Comparison of ENCODE assay signal across 13 cellular contexts in genomic region chr12:54257332-54257731, GRCh38. TPM values are rescaled to one million over a fixed set of nuclear protein-coding genes. Genes with fewer than 3 reads are reported as not detected.
DNase-seq lines count a peak whose midpoint lies in the region; ATAC-seq and TF ChIP-seq lines count a peak whose summit lies in the region.
"Had no signal": no experiment of that assay in that cellular context is flagged by ENCODE, and none has a peak within 500 bp of the region (broad histone marks: within the 10 kb centered on the region; RNA-seq: fewer than 3 reads in every experiment).

No MANE protein-coding gene starts in this region.

- peaks cover 3% of the 10 kb centered on the region for H3K23me2 ChIP-seq in H9 (ENCODE audit: insufficient read length, low read depth, low read length, poor library complexity, severe bottlenecking)

- H4K91ac ChIP-seq in H9 (ENCODE audit: insufficient read length, low read depth, low read length) = no peak overlapping the region

- H3K14ac ChIP-seq in H9 (ENCODE audit: insufficient read depth, low read length) = no peak overlapping the region

- H2AFZ ChIP-seq in H9 (ENCODE audit: low read length) = no peak overlapping the region

- intact Hi-C loops in posterior vena cava (cut with DNase I) = loop anchor here in 1 of 2 donors (10.0 kb wide), 1 partner anchor 107 kb away; the partner anchor contains the start of gene GPR84

- H3K79me1 ChIP-seq in H9 (ENCODE audit: insufficient read depth, low read depth, low read length, poor library complexity, severe bottlenecking) = no peaks in the 10 kb centered on the region

- H3K4me2 ChIP-seq in H9 (ENCODE audit: insufficient read depth, insufficient read length, low read length) = no peak overlapping the region

- TF ChIP-seq CTCF in H9 (conservative IDR thresholded peaks at IDR 0.05) = no peak
- no peak for TF ChIP-seq CTCF in gastroesophageal sphincter (IDR thresholded peaks at IDR 0.05)
- no peak for TF ChIP-seq CTCF in progenitor cell of endocrine pancreas (IDR thresholded peaks at IDR 0.05; ENCODE audit: unreplicated experiment)

- H3T11ph ChIP-seq in H9 (ENCODE audit: low read length) = peak overlapping the region; percentile 59

- H3K9me3 Mint-ChIP-seq in H9 (no peaks in the 10 kb centered on the region), progenitor cell of endocrine pancreas (ENCODE audit: low read depth) (no peaks in the 10 kb centered on the region)
- H3K9me3 Mint-ChIP-seq: activated CD8-positive, alpha-beta T cell treated with anti-CD3 and anti-CD28 coated beads for 36 hours; activated naive CD4-positive, alpha-beta T cell treated with anti-CD3 and anti-CD28 coated beads for 36 hours had no signal

- H3K9ac ChIP-seq in H9 (ENCODE audit: extremely low read depth, insufficient read length, low read length) (no peak overlapping the region), SK-N-MC (ENCODE audit: insufficient read length) (peak overlapping the region; percentile 80)

- H3K4me3 ChIP-seq in SK-N-MC (peak overlapping the region; percentile 85), gastroesophageal sphincter (no peak overlapping the region)

- no peak overlapping the region for H2BK120ac ChIP-seq in H9 (ENCODE audit: low read depth, low read length, poor library complexity, severe bottlenecking)

- no peak overlapping the region for H3K23ac ChIP-seq in H9 (ENCODE audit: insufficient read length, low read depth, low read length)

- DNase-seq in H9 = no peak
- no peak for DNase-seq in SK-N-MC (ENCODE audit: low read depth, low spot score)
- no peak for DNase-seq in progenitor cell of endocrine pancreas (ENCODE audit: low spot score, unreplicated experiment)
- DNase-seq in Ammon's horn (ENCODE audit: low spot score) = no peak
- no peak for DNase-seq in iPS-NIHi11 (ENCODE audit: low spot score)
- DNase-seq in posterior vena cava (ENCODE audit: low spot score) = no peak
- no peak for DNase-seq in A172 (ENCODE audit: low spot score)
- DNase-seq: activated CD8-positive, alpha-beta T cell treated with anti-CD3 and anti-CD28 coated beads for 36 hours; activated naive CD4-positive, alpha-beta T cell treated with anti-CD3 and anti-CD28 coated beads for 36 hours; GDM1; NCI-H1092 treated with DMSO at 0.1 percent for 48 hours; NCI-H510A treated with DMSO at 0.1 percent for 48 hours had no signal

- no peaks in the 10 kb centered on the region for H3K27me3 ChIP-seq in H9 (ENCODE audit: insufficient read depth, low read length)
- H3K27me3 ChIP-seq in gastroesophageal sphincter = no peaks in the 10 kb centered on the region

- no peak for ATAC-seq in gastroesophageal sphincter
- ATAC-seq: activated CD8-positive, alpha-beta T cell treated with anti-CD3 and anti-CD28 coated beads for 36 hours had no signal

- H3K27ac Mint-ChIP-seq in H9 = peak overlapping the region; percentile 94 to 99 (median 98)
- H3K27ac Mint-ChIP-seq in progenitor cell of endocrine pancreas = peak overlapping the region; percentile 76
- H3K27ac Mint-ChIP-seq: activated CD8-positive, alpha-beta T cell treated with anti-CD3 and anti-CD28 coated beads for 36 hours; activated naive CD4-positive, alpha-beta T cell treated with anti-CD3 and anti-CD28 coated beads for 36 hours had no signal

- H2AK5ac ChIP-seq in H9 (ENCODE audit: insufficient read length, low read length) = no peak overlapping the region

- H4K8ac ChIP-seq in H9 (replicated peaks; ENCODE audit: insufficient read length, low read depth, low read length) = no peak overlapping the region

- H3K79me2 ChIP-seq in H9 (ENCODE audit: insufficient read depth, low read length) = no peaks in the 10 kb centered on the region; the same call in 1 of the 2 replicates

- TF ChIP-seq POLR2A in gastroesophageal sphincter (IDR thresholded peaks at IDR 0.05) = no peak

- H3K4me3 Mint-ChIP-seq in H9 (no peak overlapping the region), progenitor cell of endocrine pancreas (ENCODE audit: low read depth) (no peak overlapping the region)
- H3K4me3 Mint-ChIP-seq: activated CD8-positive, alpha-beta T cell treated with anti-CD3 and anti-CD28 coated beads for 36 hours; activated naive CD4-positive, alpha-beta T cell treated with anti-CD3 and anti-CD28 coated beads for 36 hours had no signal

- WGBS in H9 (ENCODE audit: extremely low coverage, insufficient read length, low lambda C conversion rate) = no CpG with 5 or more reads among the region's 8 CpGs
- WGBS in gastroesophageal sphincter (ENCODE audit: low coverage in 1 of 2), 2 donors = 75% methylated on average over 8 of the region's 8 CpGs; no CpG with 5 or more reads in 1 of the 2 donors

- no peaks in the 10 kb centered on the region for H3K9me3 ChIP-seq in H9 (ENCODE audit: control insufficient read depth, low read depth, low read length)
- H3K9me3 ChIP-seq in SK-N-MC (ENCODE audit: low read depth, low read length) = no peaks in the 10 kb centered on the region
- no peaks in the 10 kb centered on the region for H3K9me3 ChIP-seq in gastroesophageal sphincter

- no peak overlapping the region for H3K4ac ChIP-seq in H9 (ENCODE audit: low read depth, low read length)

- peaks cover 58% of the 10 kb centered on the region for H3K36me3 ChIP-seq in SK-N-MC (ENCODE audit: insufficient read depth, low read length)
- H3K36me3 ChIP-seq in gastroesophageal sphincter = peaks cover 0 to 48% of the 10 kb centered on the region in 2 donors

- H4K5ac ChIP-seq in H9 (ENCODE audit: insufficient read length, low read depth, low read length) = no peak overlapping the region

- no peak overlapping the region for H2BK12ac ChIP-seq in H9 (ENCODE audit: insufficient read length, low read depth, low read length)

- no peak overlapping the region for H3K18ac ChIP-seq in H9 (ENCODE audit: insufficient read length, low read depth, low read length)

- peaks cover 10% of the 10 kb centered on the region; the same call in 1 of the 2 replicates for H3K4me1 ChIP-seq in H9 (ENCODE audit: insufficient read depth, low read length)
- peaks cover 16 to 70% (median 16%) of the 10 kb centered on the region in 3 donors for H3K4me1 ChIP-seq in gastroesophageal sphincter

- H3K4me1 Mint-ChIP-seq in H9 (peaks cover 38 to 48% of the 10 kb centered on the region in 2 experiments), progenitor cell of endocrine pancreas (ENCODE audit: low read depth) (peaks cover 35% of the 10 kb centered on the region)

- H2BK15ac ChIP-seq in H9 (ENCODE audit: low read depth, low read length) = no peak overlapping the region

- no peak overlapping the region for H3K56ac ChIP-seq in H9 (ENCODE audit: insufficient read length, low read depth, low read length)

- H2BK5ac ChIP-seq in H9 (ENCODE audit: insufficient read length, low read length) = no peak overlapping the region

- H3K27ac ChIP-seq in H9 (ENCODE audit: insufficient read length, low read depth, low read length) (peak overlapping the region; percentile 21), SK-N-MC (peak overlapping the region; percentile 96), gastroesophageal sphincter (peak overlapping the region in 3 of 4 donors; percentile 80 to 86 (median 83))

- H3K36me3 Mint-ChIP-seq in H9 (ENCODE audit: insufficient read depth in 1 of 3, low read depth in 3 of 3) = peaks cover 32 to 45% (median 43%) of the 10 kb centered on the region in 3 experiments; a peak in 6 of 7 replicates
- H3K36me3 Mint-ChIP-seq in progenitor cell of endocrine pancreas (ENCODE audit: insufficient read depth) = peaks cover 12% of the 10 kb centered on the region

- no peak for TF ChIP-seq EP300 in gastroesophageal sphincter (IDR thresholded peaks at IDR 0.05)

- H3K27me3 Mint-ChIP-seq in H9 (ENCODE audit: low read depth) (no peaks in the 10 kb centered on the region), progenitor cell of endocrine pancreas (no peaks in the 10 kb centered on the region)
- H3K27me3 Mint-ChIP-seq: activated CD8-positive, alpha-beta T cell treated with anti-CD3 and anti-CD28 coated beads for 36 hours had no signal

- no peak overlapping the region for H2BK20ac ChIP-seq in H9 (ENCODE audit: low read depth, low read length, poor library complexity, severe bottlenecking)

- H4K20me1 ChIP-seq in H9 (ENCODE audit: control insufficient read depth, insufficient read depth, insufficient read length) = no peaks in the 10 kb centered on the region

RNA-seq across cellular contexts. Expression of gene CBX5, which starts 22.6 kb away (rescaled TPM):
- total RNA-seq in H9 (2021) = 204 and 206 TPM in 2 replicates
- total RNA-seq in gastroesophageal sphincter = 10 to 100 TPM; 32.5 to 62.4 (median 49.3) TPM
- total RNA-seq in progenitor cell of endocrine pancreas = 261 and 271 TPM in 2 replicates
- 10 to 100 TPM; 46.2 to 56.2 TPM for total RNA-seq in posterior vena cava
- 46.2 and 47.6 TPM in 2 replicates for total RNA-seq in A172 (2014; rRNA removed; shearing (Covaris generic))

RNA-seq across cellular contexts. Expression of gene HNRNPA1, which starts 23.2 kb away (rescaled TPM):
- total RNA-seq in H9 (2021) (3,193 and 3,242 TPM in 2 replicates), gastroesophageal sphincter (100 to 1,000 TPM; 250 to 459 (median 349) TPM), progenitor cell of endocrine pancreas (2,514 and 2,551 TPM in 2 replicates), posterior vena cava (100 to 1,000 TPM; 503 to 615 TPM)
- total RNA-seq in A172 (2014; rRNA removed; shearing (Covaris generic)) = 508 and 537 TPM in 2 replicates

RNA-seq across cellular contexts. Expression of gene NFE2, which starts 43.5 kb away (rescaled TPM):
- total RNA-seq in H9 (2021) (1.2 and 1.5 TPM in 2 replicates), gastroesophageal sphincter (1 to 10 TPM in 1 of 4 donors, under 1 TPM in 2, not detected in 1; 0.37 to 1.6 (median 0.77) TPM), progenitor cell of endocrine pancreas (17.2 and 17.9 TPM in 2 replicates), posterior vena cava (1 to 10 TPM; 1.6 to 3.5 TPM)
- total RNA-seq in A172 (2014; rRNA removed; shearing (Covaris generic)) = 0.17 TPM in 1 of 2 replicates, not detected in the other
- total RNA-seq: activated CD8-positive, alpha-beta T cell treated with anti-CD3 and anti-CD28 coated beads for 36 hours; activated naive CD4-positive, alpha-beta T cell treated with anti-CD3 and anti-CD28 coated beads for 36 hours had no signal

Comparison
In these comparisons a context has a peak if more than half of its experiments do, and no peak if none do; other contexts are left out.
1. H3K27ac ChIP-seq: peak in every context shown above with its lines; median percentile 96 in SK-N-MC; 83 in gastroesophageal sphincter; 21 in H9.